ENCODE assay signal across 2 cellular contexts in genomic region chrX:50100188-50100587, GRCh38.
TF ChIP-seq lines count a peak whose summit lies in the region.

No MANE protein-coding gene starts in this region.

TF ChIP-seq in IMR-90, 13 proteins besides CTCF, POLR2A, EP300 and RAD21:
- no peak for TF ChIP-seq CHD1 (IDR thresholded peaks at IDR 0.05; ENCODE audit: low read depth, low read length)
- no peak for TF ChIP-seq MAFK (IDR thresholded peaks at IDR 0.05; ENCODE audit: low read depth, low read length)
- no peak for TF ChIP-seq BHLHE40 (IDR thresholded peaks at IDR 0.05; ENCODE audit: low read depth, low read length)
- no peak for TF ChIP-seq CEBPB (IDR thresholded peaks at IDR 0.05; ENCODE audit: low read depth, low read length)

TF ChIP-seq in K562, 482 proteins besides CTCF, POLR2A, EP300 and RAD21:
- TF ChIP-seq ZNF197 (CRISPR knock-in tag; IDR thresholded peaks at IDR 0.05; ENCODE audit: low read depth) (no peak), POLR2AphosphoS2 (IDR thresholded peaks at IDR 0.05; ENCODE audit: low read length) (no peak), EHMT2 (IDR thresholded peaks at IDR 0.05) (no peak), CBFA2T3 (IDR thresholded peaks at IDR 0.05) (peak; percentile 20; the same call in 1 of the 2 replicates), MEF2D (tag; conservative IDR thresholded peaks at IDR 0.05; ENCODE audit: low read depth) (no peak), HLTF (IDR thresholded peaks at IDR 0.05) (no peak), RFX1 (IDR thresholded peaks at IDR 0.05) (no peak), TAF1 (IDR thresholded peaks at IDR 0.05; ENCODE audit: control insufficient read depth, extremely low read depth, insufficient read depth, low read length, severe bottlenecking) (no peak), ETV5 (CRISPR knock-in tag; IDR thresholded peaks at IDR 0.05; ENCODE audit: low read depth) (no peak), RNF219 (CRISPR knock-in tag; IDR thresholded peaks at IDR 0.05) (no peak), DEAF1 (CRISPR knock-in tag; IDR thresholded peaks at IDR 0.05) (0 out of 2 replicates have a peak, but pooled peaks have one; percentile 34), CHD4 (IDR thresholded peaks at IDR 0.05; ENCODE audit: insufficient read depth, insufficient replicate concordance, low read depth, low read length, poor library complexity, severe bottlenecking) (no peak), PBX2 (CRISPR knock-in tag; IDR thresholded peaks at IDR 0.05; ENCODE audit: low read depth) (no peak), PBX2 (tag; conservative IDR thresholded peaks at IDR 0.05; ENCODE audit: low read depth) (peak; percentile 38; the same call in 1 of the 2 replicates), SMC3 (conservative IDR thresholded peaks at IDR 0.05; ENCODE audit: insufficient read depth, low read depth, low read length) (peak; percentile 52; the same call in 1 of the 2 replicates), ARID3A (IDR thresholded peaks at IDR 0.05; ENCODE audit: borderline replicate concordance, low read depth, low read length) (0 out of 2 replicates have a peak, but pooled peaks have one; percentile 20), MEIS2 (IDR thresholded peaks at IDR 0.05; ENCODE audit: partially characterized antibody) (peak; percentile 62), FOXK2 (conservative IDR thresholded peaks at IDR 0.05 in 1 of 2, IDR thresholded peaks at IDR 0.05 in 1 of 2; ENCODE audit: low read depth in 2 of 2) (no peak), RCOR1 (IDR thresholded peaks at IDR 0.05; ENCODE audit: borderline replicate concordance in 1 of 2, low read depth in 2 of 2, low read length in 2 of 2) (0 out of 4 replicates have a peak, but pooled peaks of 1 of the 2 experiments have one; percentile 10), TAF9B (IDR thresholded peaks at IDR 0.05; ENCODE audit: partially characterized antibody) (no peak), ARHGAP35 (IDR thresholded peaks at IDR 0.05; ENCODE audit: partially characterized antibody) (no peak), CREB5 (CRISPR knock-in tag; IDR thresholded peaks at IDR 0.05) (no peak)
- TF ChIP-seq, protein P1, sequence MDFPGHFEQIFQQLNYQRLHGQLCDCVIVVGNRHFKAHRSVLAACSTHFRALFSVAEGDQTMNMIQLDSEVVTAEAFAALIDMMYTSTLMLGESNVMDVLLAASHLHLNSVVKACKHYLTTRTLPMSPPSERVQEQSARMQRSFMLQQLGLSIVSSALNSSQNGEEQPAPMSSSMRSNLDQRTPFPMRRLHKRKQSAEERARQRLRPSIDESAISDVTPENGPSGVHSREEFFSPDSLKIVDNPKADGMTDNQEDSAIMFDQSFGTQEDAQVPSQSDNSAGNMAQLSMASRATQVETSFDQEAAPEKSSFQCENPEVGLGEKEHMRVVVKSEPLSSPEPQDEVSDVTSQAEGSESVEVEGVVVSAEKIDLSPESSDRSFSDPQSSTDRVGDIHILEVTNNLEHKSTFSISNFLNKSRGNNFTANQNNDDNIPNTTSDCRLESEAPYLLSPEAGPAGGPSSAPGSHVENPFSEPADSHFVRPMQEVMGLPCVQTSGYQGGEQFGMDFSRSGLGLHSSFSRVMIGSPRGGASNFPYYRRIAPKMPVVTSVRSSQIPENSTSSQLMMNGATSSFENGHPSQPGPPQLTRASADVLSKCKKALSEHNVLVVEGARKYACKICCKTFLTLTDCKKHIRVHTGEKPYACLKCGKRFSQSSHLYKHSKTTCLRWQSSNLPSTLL (IDR thresholded peaks at IDR 0.05): no peak
- TF ChIP-seq, protein P2, sequence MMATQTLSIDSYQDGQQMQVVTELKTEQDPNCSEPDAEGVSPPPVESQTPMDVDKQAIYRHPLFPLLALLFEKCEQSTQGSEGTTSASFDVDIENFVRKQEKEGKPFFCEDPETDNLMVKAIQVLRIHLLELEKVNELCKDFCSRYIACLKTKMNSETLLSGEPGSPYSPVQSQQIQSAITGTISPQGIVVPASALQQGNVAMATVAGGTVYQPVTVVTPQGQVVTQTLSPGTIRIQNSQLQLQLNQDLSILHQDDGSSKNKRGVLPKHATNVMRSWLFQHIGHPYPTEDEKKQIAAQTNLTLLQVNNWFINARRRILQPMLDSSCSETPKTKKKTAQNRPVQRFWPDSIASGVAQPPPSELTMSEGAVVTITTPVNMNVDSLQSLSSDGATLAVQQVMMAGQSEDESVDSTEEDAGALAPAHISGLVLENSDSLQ (IDR thresholded peaks at IDR 0.05): 0 out of 2 replicates have a peak, but pooled peaks have one; percentile 25
TF ChIP-seq in K562: peak in this region for 8.
